In genomic region chr13:96089749-96090239, GRCh38 we compare ENCODE assay signal across 9 cellular contexts. TPM values are rescaled to one million over a fixed set of nuclear protein-coding genes. Genes with fewer than 3 reads are reported as not detected.
DNase-seq lines count a peak whose midpoint lies in the region; ATAC-seq, FAIRE-seq and TF ChIP-seq lines count a peak whose summit lies in the region.
"Had no signal": no experiment of that assay in that cellular context is flagged by ENCODE, and none has a peak within 500 bp of the region (broad histone marks: within the 10 kb centered on the region; RNA-seq: fewer than 3 reads in every experiment).

Gene HS6ST3 (plus strand): TSS chr13:96090107.

- peak within 1 kb of the TSS in 1 of 4 experiments; percentile 61; a peak in 1 of 7 replicates for H3K9ac ChIP-seq in H1 (replicated peaks in 1 of 4; ENCODE audit: extremely low read depth in 1 of 4, low read depth in 3 of 4, low read length in 3 of 4)

- peaks cover 25% of the 10 kb centered on the region for H3K4me1 Mint-ChIP-seq in mesothelial cell of epicardium

- WGBS in H1 (ENCODE audit: extremely low coverage in 1 of 2, insufficient coverage in 1 of 2, insufficient read length in 1 of 2, insufficient replicate concordance in 2 of 2, low coverage in 1 of 2, low lambda C conversion rate in 2 of 2, missing lambda C conversion rate in 1 of 2), 2 experiments, result 2% methylated on average over 21 of the region's 35 CpGs; no CpG with 5 or more reads in 1 of the 2 experiments

- no peak within 1 kb of the TSS for H3K14ac ChIP-seq in H1 (ENCODE audit: insufficient read length)

- H3K4me2 ChIP-seq in H1 (ENCODE audit: insufficient read depth in 1 of 2, low read depth in 2 of 2, low read length in 2 of 2), result peak within 1 kb of the TSS; percentile 90 to 100

- DNase-seq in HFF-Myc (ENCODE audit: extremely low read depth, low read depth) (no peak), NCI-H510A treated with DMSO at 0.1 percent for 48 hours (lab: John Stamatoyannopoulos, UW) (peak; percentile 64), H1 (ENCODE audit: low read depth in 1 of 2, low spot score in 2 of 2) (peak in 1 of 2 experiments; percentile 38), mesothelial cell of epicardium (ENCODE audit: low spot score in 2 of 2, unreplicated experiment in 2 of 2) (peak; percentile 36 to 59), HuH-7 (ENCODE audit: low spot score) (no peak), GDM1 (lab: John Stamatoyannopoulos, UW) (no peak)

- FAIRE-seq in H1 (lab: Jason Lieb, UNC), result no peak

- H3K27me3 Mint-ChIP-seq in mesothelial cell of epicardium (ENCODE audit: low read depth), result peaks cover 69% of the 10 kb centered on the region

- H3K27me3 ChIP-seq in H1 (replicated peaks in 1 of 4; ENCODE audit: control insufficient read depth in 3 of 4, extremely low read depth in 1 of 4, insufficient read depth in 3 of 4, low read length in 3 of 4), result peaks cover 23 to 45% (median 32%) of the 10 kb centered on the region in 4 experiments

- no peak within 1 kb of the TSS for H3K18ac ChIP-seq in H1 (ENCODE audit: extremely low read depth, low read length)

- peak within 1 kb of the TSS; percentile 76; the same call in 1 of the 2 replicates for H2AFZ ChIP-seq in H1 (ENCODE audit: low read length)

- H3K27ac ChIP-seq in H1 (ENCODE audit: low read depth, low read length), result no peak within 1 kb of the TSS

- H3K4me3 ChIP-seq in GM08714 (ENCODE audit: low read length) (peak within 1 kb of the TSS; percentile 62; the same call in 1 of the 2 replicates), HFF-Myc (replicated peaks; ENCODE audit: low read depth, low read length) (peak within 1 kb of the TSS; percentile 30), H1 (ENCODE audit: extremely low read depth in 1 of 4, insufficient read depth in 2 of 4, low read depth in 3 of 4, low read length in 4 of 4) (peak within 1 kb of the TSS; percentile 58 to 70 (median 63))

- no peaks in the 10 kb centered on the region for H3K9me3 ChIP-seq in H1 (ENCODE audit: insufficient read depth in 2 of 2, low read depth in 1 of 2, low read length in 1 of 2)

- H2BK120ac ChIP-seq in H1 (replicated peaks; ENCODE audit: low read depth, low read length), result no peak within 1 kb of the TSS

- no peak within 1 kb of the TSS for H4K5ac ChIP-seq in H1 (ENCODE audit: insufficient read length, low read depth, low read length)

- POLR2A ChIA-PET in H1 (lab: Charles Lee; ENCODE audit: partially characterized antibody), result interaction anchor here (0.6 to 1.2 kb wide), 2 partner anchors 10 to 31 kb away, joined by 3 to 5 read pairs; no protein-coding TSS in a partner anchor

- no peak within 1 kb of the TSS for H3K23ac ChIP-seq in H1 (ENCODE audit: insufficient read length)

- no peak within 1 kb of the TSS for H3K56ac ChIP-seq in H1 (replicated peaks; ENCODE audit: insufficient read length, low read depth, low read length)

- no peaks in the 10 kb centered on the region for H3K36me3 ChIP-seq in H1 (ENCODE audit: control insufficient read depth in 2 of 4, insufficient read depth in 4 of 4, low read length in 3 of 4)

- TF ChIP-seq RAD21 in H1 (IDR thresholded peaks at IDR 0.05 in 1 of 2, conservative IDR thresholded peaks at IDR 0.05 in 1 of 2; ENCODE audit: low read depth in 2 of 2, low read length in 2 of 2), result no peak

- no peak within 1 kb of the TSS for H2AK5ac ChIP-seq in H1 (ENCODE audit: low read depth, low read length)

- no peak within 1 kb of the TSS for H2BK15ac ChIP-seq in H1 (ENCODE audit: low read length)

- H4K20me1 ChIP-seq in H1 (replicated peaks in 1 of 2; ENCODE audit: control insufficient read depth in 1 of 2, insufficient read depth in 2 of 2, low read length in 2 of 2), result peaks cover 0 to 3% of the 10 kb centered on the region in 2 experiments

- H4K91ac ChIP-seq in H1 (replicated peaks; ENCODE audit: insufficient read length, low read length), result no peak within 1 kb of the TSS

- TF ChIP-seq CTCF in HFF-Myc (IDR thresholded peaks at IDR 0.05; ENCODE audit: low read depth, low read length, missing control alignments) (no peak), H1 (IDR thresholded peaks at IDR 0.05; ENCODE audit: control extremely low read depth in 1 of 3, insufficient read depth in 1 of 3, low read depth in 1 of 3, low read length in 3 of 3) (no peak), mesothelial cell of epicardium (IDR thresholded peaks at IDR 0.05; ENCODE audit: unreplicated experiment) (no peak)

- peaks cover 16% of the 10 kb centered on the region for H3K23me2 ChIP-seq in H1 (ENCODE audit: low read depth, low read length)

- TF ChIP-seq POLR2A in H1 (IDR thresholded peaks at IDR 0.05; ENCODE audit: control extremely low read depth in 1 of 2, low read depth in 2 of 2, low read length in 2 of 2), result no peak

- H3K9me3 Mint-ChIP-seq in mesothelial cell of epicardium, result no peaks in the 10 kb centered on the region

- ATAC-seq in GM18873 (IDR thresholded peaks at IDR 0.05; ENCODE audit: low FRiP score, unreplicated experiment), result no peak

- H3K79me2 ChIP-seq in H1 (ENCODE audit: control insufficient read depth in 1 of 2, insufficient read depth in 2 of 2, low read length in 2 of 2), result no peaks in the 10 kb centered on the region

- H2BK5ac ChIP-seq in H1 (ENCODE audit: low read depth, low read length), result no peak within 1 kb of the TSS

- no peak within 1 kb of the TSS for H4K8ac ChIP-seq in H1 (ENCODE audit: extremely low read depth, insufficient read depth, low read length)

- H3K4me3 Mint-ChIP-seq in mesothelial cell of epicardium, result peak within 1 kb of the TSS; percentile 69

- H3K79me1 ChIP-seq in H1 (ENCODE audit: low read depth, low read length), result no peaks in the 10 kb centered on the region

- no peak within 1 kb of the TSS for H3K27ac Mint-ChIP-seq in mesothelial cell of epicardium

- H3K4me1 ChIP-seq in H1 (replicated peaks in 1 of 4; ENCODE audit: control insufficient read depth in 3 of 4, insufficient read depth in 4 of 4, low read length in 3 of 4), result peaks cover 0 to 3% (median 1%) of the 10 kb centered on the region in 4 experiments; a peak in 3 of 7 replicates

- H2BK20ac ChIP-seq in H1 (ENCODE audit: low read length), result no peak within 1 kb of the TSS

- CTCF ChIA-PET in H1 (lab: Charles Lee; ENCODE audit: partially characterized antibody), result no interaction called here

- no peaks in the 10 kb centered on the region for H3K36me3 Mint-ChIP-seq in mesothelial cell of epicardium

- no peak within 1 kb of the TSS; the same call in 1 of the 2 replicates for H2BK12ac ChIP-seq in H1 (ENCODE audit: low read depth, low read length)

- H3K4ac ChIP-seq in H1 (replicated peaks; ENCODE audit: insufficient read length, low read depth, low read length), result no peak within 1 kb of the TSS

- no peak for TF ChIP-seq EP300 in H1 (IDR thresholded peaks at IDR 0.05; ENCODE audit: borderline replicate concordance in 1 of 2, low read depth in 2 of 2, low read length in 2 of 2)

TF ChIP-seq in H1, 55 proteins besides CTCF, POLR2A, EP300 and RAD21 (continues in another document):
- TF ChIP-seq RXRA (IDR thresholded peaks at IDR 0.05; ENCODE audit: insufficient read depth, low read depth, low read length) (no peak), MAX (IDR thresholded peaks at IDR 0.05) (no peak), ATF3 (IDR thresholded peaks at IDR 0.05; ENCODE audit: insufficient read depth, low read depth, low read length) (no peak), SAP30 (IDR thresholded peaks at IDR 0.05; ENCODE audit: insufficient read depth, insufficient replicate concordance, low read length) (no peak), TCF12 (IDR thresholded peaks at IDR 0.05; ENCODE audit: low read depth, low read length) (no peak), CTBP2 (IDR thresholded peaks at IDR 0.05; ENCODE audit: borderline replicate concordance, insufficient read depth, insufficient read length, low read length) (no peak), ASH2L (IDR thresholded peaks at IDR 0.05; ENCODE audit: low read length) (peak; percentile 32), YY1 (IDR thresholded peaks at IDR 0.05; ENCODE audit: low read depth, low read length) (no peak), POU5F1 (IDR thresholded peaks at IDR 0.05; ENCODE audit: low read depth, low read length) (no peak), SIN3A (conservative IDR thresholded peaks at IDR 0.05 in 1 of 2, IDR thresholded peaks at IDR 0.05 in 1 of 2; ENCODE audit: low read depth in 1 of 2, low read length in 2 of 2) (peak in 1 of 2 experiments; percentile 53; a peak in 2 of 4 replicates), CHD1 (IDR thresholded peaks at IDR 0.05; ENCODE audit: low read depth, low read length) (no peak), BCL11A (IDR thresholded peaks at IDR 0.05; ENCODE audit: low read depth in 2 of 2, low read length in 2 of 2) (no peak), RBBP5 (IDR thresholded peaks at IDR 0.05; ENCODE audit: borderline replicate concordance, low read depth, low read length) (no peak), KDM4A (IDR thresholded peaks at IDR 0.05; ENCODE audit: low read depth, low read length, severe bottlenecking) (peak; percentile 76), TBP (IDR thresholded peaks at IDR 0.05; ENCODE audit: low read depth, low read length) (peak; percentile 58; the same call in 1 of the 2 replicates), SRF (IDR thresholded peaks at IDR 0.05; ENCODE audit: low read depth, low read length) (no peak), HDAC6 (IDR thresholded peaks at IDR 0.05; ENCODE audit: low read depth, low read length) (no peak), TAF1 (IDR thresholded peaks at IDR 0.05; ENCODE audit: low read depth, low read length) (0 out of 2 replicates have a peak, but pooled peaks have one; percentile 11), GTF2F1 (IDR thresholded peaks at IDR 0.05; ENCODE audit: borderline replicate concordance, low read depth, low read length) (no peak), EZH2 (IDR thresholded peaks at IDR 0.05; ENCODE audit: low read depth, low read length, severe bottlenecking) (peak; percentile 68), TEAD4 (IDR thresholded peaks at IDR 0.05; ENCODE audit: low read depth, low read length) (no peak)

RNA-seq across cellular contexts. Expression of gene HS6ST3, which starts in this region (rescaled TPM):
- total RNA-seq in H1 (2021; fragmentation: NEBNext Ultra II Directional; extraction: Animal tissue kit (Norgen Biotek cat#: 25700)), result 1.2 TPM in 2 replicates
- 0.39 and 0.45 TPM in 2 replicates for polyA plus RNA-seq in H1 (2011; rRNA removed)
- 0.49 TPM for polyA plus RNA-seq in H1 (2011; cell fraction: cytosol; rRNA removed)
- polyA plus RNA-seq in H1 (2011; cell fraction: nucleus; rRNA removed), result 1.3 TPM
- polyA plus RNA-seq in H1 (2012, experiment 1 of 2), result 0.58 to 1.0 TPM (median 0.75 TPM) in 4 replicates
- polyA plus RNA-seq in H1 (2012, experiment 2 of 2), result 0.05 TPM
- polyA plus RNA-seq in H1 (2013, experiment 1 of 2), result 0.89 TPM
- polyA plus RNA-seq in H1 (2013, experiment 2 of 2), result 0.94 TPM
- polyA minus RNA-seq in H1 (2011; rRNA and poly(A)+ RNA removed), result 2.0 and 2.5 TPM in 2 replicates
- polyA minus RNA-seq in H1 (2011; cell fraction: cytosol; rRNA and poly(A)+ RNA removed), result 1.0 TPM
- polyA minus RNA-seq in H1 (2011; cell fraction: nucleus; rRNA and poly(A)+ RNA removed), result 3.1 TPM
- 0.60 to 0.66 TPM (median 0.62 TPM) in 3 replicates for total RNA-seq in mesothelial cell of epicardium
- total RNA-seq: T-helper 1 cell treated with Interleukin-12 subunit alpha and Interleukin-12 subunit beta and Interleukin-4 antibody, amounts not matched to agents 30 ng/mL and 1 ng/mL, for 36 hours had no signal

Comparison
In these comparisons a context has a peak if more than half of its experiments do, and no peak if none do; other contexts are left out.
1. Peak in DNase-seq in mesothelial cell of epicardium; RNA of the gene not detected or under 1 TPM.